23 cellular contexts compared by ENCODE assay signal in the genomic region with DNA sequence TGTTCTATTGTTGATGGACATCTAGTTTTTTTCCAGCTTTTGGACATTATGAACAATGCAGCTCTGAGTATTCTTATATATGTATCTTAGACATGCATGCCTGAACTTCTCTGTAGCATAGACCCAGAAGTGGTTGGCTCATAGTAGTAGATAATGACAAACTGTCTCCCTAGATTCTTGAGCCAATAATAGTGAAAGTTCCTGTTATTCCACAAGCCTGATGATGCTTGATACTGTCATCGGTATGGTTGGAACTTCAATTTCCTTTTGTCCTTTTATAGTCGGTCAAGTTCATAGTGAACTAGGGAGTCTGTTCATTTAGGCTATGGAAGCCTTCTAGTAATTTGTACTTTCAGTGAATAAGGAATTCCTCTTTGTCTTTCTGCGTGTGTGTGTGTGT.
"Had no signal": no experiment of that assay in that cellular context is flagged by ENCODE, and none has a peak within 500 bp of the region (broad histone marks: within the 10 kb centered on the region; RNA-seq: fewer than 3 reads in every experiment).

No MANE protein-coding gene starts in this region.

- DNase-seq: activated CD4-positive, alpha-beta memory T cell treated with anti-CD3 and anti-CD28 coated beads for 36 hours; activated CD4-positive, alpha-beta T cell treated with anti-CD3 and anti-CD28 coated beads, Interleukin-2, amount 10 ng/mL, durations not matched to agents 7 days and 5 days; activated CD4-positive, CD25-positive, alpha-beta regulatory T cell; activated CD8-positive, alpha-beta memory T cell treated with anti-CD3 and anti-CD28 coated beads for 24 hours; activated effector memory CD4-positive, alpha-beta T cell treated with anti-CD3 and anti-CD28 coated beads, Interleukin-2, amount 50 U/mL, for 16 hours; activated naive CD4-positive, alpha-beta T cell treated with Interleukin-2 at 50 U/mL for 16 hours; activated T-cell treated with anti-CD3 and anti-CD28 coated beads, Interleukin-2, amount 50 U/mL, for 4 hours; central memory CD4-positive, alpha-beta T cell; Kasumi-1; KBM-7; NCI-H1048; NCI-H1417; NCI-H1930; NCI-H2107; NCI-H2171 treated with DMSO at 0.1 percent for 48 hours; NCI-H226; NCI-H526 treated with DMSO at 0.1 percent for 48 hours; NCI-H82; NK-92 treated with Interleukin-12 subunit alpha and Interleukin-12 subunit beta, amount 100 ng/mL, for 24 hours; PC-9; RPMI8226; SJCRH30; SW 1271 had no signal

- H3K4me3 ChIP-seq: PC-9, SJCRH30 had no signal

- H3K27me3 ChIP-seq: SJCRH30 had no signal
